ENCODE assay signal across 9 cellular contexts in the genomic region with DNA sequence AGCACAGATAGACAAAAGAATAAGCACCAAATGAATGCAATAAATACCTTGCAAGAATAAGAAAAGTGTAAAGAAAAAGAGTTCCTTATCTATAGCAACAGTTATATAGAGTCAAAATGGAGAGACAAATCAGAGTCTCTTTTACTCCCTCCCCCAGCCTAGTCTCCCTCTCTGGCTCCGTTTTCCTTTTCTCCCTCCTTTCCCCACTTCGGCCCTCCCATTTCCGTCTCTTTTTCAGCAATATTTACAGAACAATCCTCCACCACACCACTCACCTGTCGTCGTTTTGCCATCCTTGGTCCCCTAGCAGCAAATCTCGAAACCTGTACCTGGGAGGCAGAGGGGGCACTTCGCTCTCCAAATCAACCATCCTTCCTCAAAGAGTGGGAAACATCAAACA. TPM values are rescaled to one million over a fixed set of nuclear protein-coding genes. Genes with fewer than 3 reads are reported as not detected.
DNase-seq lines count a peak whose midpoint lies in the region; TF ChIP-seq lines count a peak whose summit lies in the region.
"Had no signal": no experiment of that assay in that cellular context is flagged by ENCODE, and none has a peak within 500 bp of the region (broad histone marks: within the 10 kb centered on the region; RNA-seq: fewer than 3 reads in every experiment).

No MANE protein-coding gene starts in this region.

- intact Hi-C loops in A673 (cut with micrococcal nuclease; ENCODE audit: unreplicated experiment) = no loop called here

- no peaks in the 10 kb centered on the region for H3K36me3 ChIP-seq in A673 (ENCODE audit: insufficient read depth, low read length, poor library complexity, severe bottlenecking)
- H3K36me3 ChIP-seq in HUES64 (ENCODE audit: insufficient read depth, low read length) = peaks cover 4% of the 10 kb centered on the region; the same call in 1 of the 2 replicates
- H3K36me3 ChIP-seq in mesendoderm (ENCODE audit: control insufficient read depth, insufficient read depth, low read length) = no peaks in the 10 kb centered on the region

- H3K27ac ChIP-seq in A673 (ENCODE audit: low read depth, low read length, poor library complexity, severe bottlenecking) (no peak overlapping the region), HUES64 (ENCODE audit: low read depth, low read length) (peak overlapping the region; percentile 98), mesendoderm (ENCODE audit: low read depth, low read length) (peak overlapping the region; percentile 92)

- H3K9me3 ChIP-seq in A673 (ENCODE audit: low read depth, low read length, poor library complexity, severe bottlenecking) (no peaks in the 10 kb centered on the region), HUES64 (ENCODE audit: insufficient read depth, low read depth, low read length) (no peaks in the 10 kb centered on the region)

- CTCF ChIA-PET in A673 (lab: Charles Lee) = no interaction called here

- DNase-seq in A673 (ENCODE audit: low spot score) = no peak
- DNase-seq in cardiac fibroblast (ENCODE audit: low read depth in 2 of 2) = peak in 1 of 2 donors; percentile 17
- no peak for DNase-seq in mesendoderm
- DNase-seq in stimulated activated CD4-positive, alpha-beta T cell treated with anti-CD3 and anti-CD28 coated beads, Interleukin-15, amount 100 ng/mL, for 24 hours = no peak
- no peak for DNase-seq in HuH-7.5 (ENCODE audit: low spot score)
- DNase-seq in activated effector memory CD4-positive, alpha-beta T cell treated with Interleukin-2 at 50 U/mL for 16 hours = no peak
- no peak for DNase-seq in activated CD4-positive, alpha-beta T cell treated with anti-CD3 and anti-CD28 coated beads, Interleukin-2, amount 50 U/mL, for 4 hours

- H3K9ac ChIP-seq in HUES64 (ENCODE audit: low read depth, low read length) = peak overlapping the region; percentile 88
- H3K9ac ChIP-seq in mesendoderm (ENCODE audit: low read length) = peak overlapping the region; percentile 70

- peak overlapping the region; percentile 58 for H2BK5ac ChIP-seq in mesendoderm (ENCODE audit: low read length)

- H3K18ac ChIP-seq in mesendoderm (ENCODE audit: low read length) = peak overlapping the region; percentile 76

- no peak overlapping the region for H2BK120ac ChIP-seq in mesendoderm (ENCODE audit: low read depth, low read length)

- H2AK5ac ChIP-seq in mesendoderm (ENCODE audit: low read length) = no peak overlapping the region

- WGBS in HUES64 = 0% methylated on average over 7 of the region's 7 CpGs
- no CpG with 5 or more reads among the region's 7 CpGs for WGBS in mesendoderm (ENCODE audit: extremely low coverage, insufficient coverage, low lambda C conversion rate)

- POLR2A ChIA-PET in A673 (lab: Charles Lee; ENCODE audit: low non-redundant PET) = no interaction called here

- peaks cover 4% of the 10 kb centered on the region for H3K4me1 ChIP-seq in A673 (ENCODE audit: insufficient read depth, low read length, poor library complexity, severe bottlenecking)
- H3K4me1 ChIP-seq in HUES64 (ENCODE audit: insufficient read depth, low read length) = peaks cover 41% of the 10 kb centered on the region
- H3K4me1 ChIP-seq in mesendoderm (ENCODE audit: control insufficient read depth, low read depth, low read length) = peaks cover 4% of the 10 kb centered on the region

- H3K27me3 ChIP-seq in A673 (replicated peaks; ENCODE audit: insufficient read depth, low read depth, low read length, poor library complexity) (peaks cover 6% of the 10 kb centered on the region), HUES64 (ENCODE audit: insufficient read depth, low read length) (no peaks in the 10 kb centered on the region), mesendoderm (ENCODE audit: insufficient read depth, low read length, poor library complexity) (no peaks in the 10 kb centered on the region)

- H4K5ac ChIP-seq in mesendoderm (ENCODE audit: low read length) = no peak overlapping the region

- no peak overlapping the region for H2BK15ac ChIP-seq in mesendoderm (replicated peaks; ENCODE audit: low read depth)

- no TSS peak for BruUV-seq in A673 (replicated peaks; lab: Mats Ljungman, UMichigan)

- no peak overlapping the region for H3K23ac ChIP-seq in mesendoderm (ENCODE audit: low read length)

- no peak overlapping the region for H4K8ac ChIP-seq in mesendoderm (ENCODE audit: low read depth, low read length)

- H3K4me3 ChIP-seq in A673 (ENCODE audit: low read depth, low read length, poor library complexity, severe bottlenecking) (peak overlapping the region; percentile 50), HUES64 (ENCODE audit: low read length) (peak overlapping the region; percentile 88), cardiac fibroblast (replicated peaks in 1 of 2; ENCODE audit: low read depth in 2 of 2, low read length in 2 of 2) (peak overlapping the region; percentile 58 to 73), mesendoderm (ENCODE audit: low read length) (peak overlapping the region; percentile 74)

- peak overlapping the region; percentile 42 for H3K4me2 ChIP-seq in mesendoderm (ENCODE audit: low read length)

- H3K4ac ChIP-seq in mesendoderm (ENCODE audit: low read depth, low read length) = peak overlapping the region; percentile 41

- peaks cover 6% of the 10 kb centered on the region for H3K79me1 ChIP-seq in mesendoderm (ENCODE audit: low read length)

- TF ChIP-seq CTCF in A673 (conservative IDR thresholded peaks at IDR 0.05; ENCODE audit: low read depth, low read length) (no peak), cardiac fibroblast (IDR thresholded peaks at IDR 0.05; ENCODE audit: low read depth, low read length) (no peak)

- H3K56ac ChIP-seq in mesendoderm (ENCODE audit: low read length) = peak overlapping the region; percentile 88

- H3K79me2 ChIP-seq in mesendoderm (ENCODE audit: control insufficient read depth, insufficient read depth, low read length) = peaks cover 15% of the 10 kb centered on the region

RNA-seq across cellular contexts. Expression of gene KCNT2, which starts 0.3 kb away (rescaled TPM):
- 1.2 and 1.6 TPM in 2 replicates for total RNA-seq in A673 (2021)
- 3.5 TPM for polyA plus RNA-seq in HUES64 (2013, experiment 1 of 2)
- 4.6 TPM for polyA plus RNA-seq in HUES64 (2013, experiment 2 of 2)
- polyA plus RNA-seq in mesendoderm (2013, experiment 1 of 2) = 1.9 TPM
- 2.1 TPM for polyA plus RNA-seq in mesendoderm (2013, experiment 2 of 2)
- total RNA-seq: RPMI7951 had no signal

RNA-seq across cellular contexts. Expression of gene CFH, which starts 43.9 kb away (rescaled TPM):
- total RNA-seq in A673 (2021) = 2.0 and 2.2 TPM in 2 replicates
- polyA plus RNA-seq in HUES64 (2013, experiment 1 of 2) = not detected
- polyA plus RNA-seq in HUES64 (2013, experiment 2 of 2) = not detected
- polyA plus RNA-seq in mesendoderm (2013, experiment 1 of 2) = 0.01 TPM
- not detected for polyA plus RNA-seq in mesendoderm (2013, experiment 2 of 2)
